ENCODE assay signal across 16 cellular contexts in genomic region chr20:48965189-48965910, GRCh38. TPM values are rescaled to one million over a fixed set of nuclear protein-coding genes. Genes with fewer than 3 reads are reported as not detected.
DNase-seq lines count a peak whose midpoint lies in the region; TF ChIP-seq lines count a peak whose summit lies in the region.
"Had no signal": no experiment of that assay in that cellular context is flagged by ENCODE, and none has a peak within 500 bp of the region (broad histone marks: within the 10 kb centered on the region; RNA-seq: fewer than 3 reads in every experiment).

No MANE protein-coding gene starts in this region.

- no peaks in the 10 kb centered on the region for H3K27me3 ChIP-seq in endodermal cell (ENCODE audit: control insufficient read depth, insufficient read depth, low read length, poor library complexity, severe bottlenecking)
- H3K27me3 ChIP-seq: gastrocnemius medialis, tibial artery had no signal

- TF ChIP-seq CTCF in endodermal cell (conservative IDR thresholded peaks at IDR 0.05) (no peak), mesothelial cell of epicardium (IDR thresholded peaks at IDR 0.05; ENCODE audit: unreplicated experiment) (no peak), GM10266 (IDR thresholded peaks at IDR 0.05; ENCODE audit: control insufficient read depth, insufficient read depth, low read depth, missing control alignments) (no peak)

- no peaks in the 10 kb centered on the region for H3K27me3 Mint-ChIP-seq in endodermal cell (ENCODE audit: insufficient read depth)
- no peaks in the 10 kb centered on the region for H3K27me3 Mint-ChIP-seq in mesothelial cell of epicardium (ENCODE audit: low read depth)
- H3K27me3 Mint-ChIP-seq: activated CD8-positive, alpha-beta T cell treated with anti-CD3 and anti-CD28 coated beads for 36 hours; CD8-positive, alpha-beta memory T cell had no signal

- no peak overlapping the region for H3K27ac ChIP-seq in endodermal cell (ENCODE audit: low read depth, low read length)
- H3K27ac ChIP-seq: gastrocnemius medialis, tibial artery had no signal

- WGBS in endodermal cell (ENCODE audit: insufficient coverage in 1 of 2, insufficient read length in 1 of 2), 2 experiments: 90 to 93% methylated on average over 2 to 3 of the region's 3 CpGs

- no peaks in the 10 kb centered on the region for H3K9me3 ChIP-seq in endodermal cell (ENCODE audit: control insufficient read depth, low read length)
- H3K9me3 ChIP-seq: gastrocnemius medialis, tibial artery had no signal

- H3K4me3 ChIP-seq in endodermal cell (ENCODE audit: low read length): no peak overlapping the region
- H3K4me3 ChIP-seq: gastrocnemius medialis, tibial artery had no signal

- H3K4me3 Mint-ChIP-seq in endodermal cell (no peak overlapping the region), mesothelial cell of epicardium (no peak overlapping the region)
- H3K4me3 Mint-ChIP-seq: activated CD8-positive, alpha-beta T cell treated with anti-CD3 and anti-CD28 coated beads for 36 hours; CD8-positive, alpha-beta memory T cell; nephron had no signal

- H3K4me1 ChIP-seq in endodermal cell (ENCODE audit: control insufficient read depth, insufficient read depth, low read length): no peaks in the 10 kb centered on the region
- H3K4me1 ChIP-seq: gastrocnemius medialis, tibial artery had no signal

- peaks cover 72% of the 10 kb centered on the region for H3K36me3 ChIP-seq in endodermal cell (ENCODE audit: control insufficient read depth, insufficient read depth, low read length)

- H3K27ac Mint-ChIP-seq in endodermal cell: peak overlapping the region; percentile 10
- peak overlapping the region; percentile 93 for H3K27ac Mint-ChIP-seq in mesothelial cell of epicardium
- H3K27ac Mint-ChIP-seq: activated CD8-positive, alpha-beta T cell treated with anti-CD3 and anti-CD28 coated beads for 36 hours; nephron had no signal

- DNase-seq in EH (ENCODE audit: low read depth): peak; percentile 64
- peak; percentile 12 for DNase-seq in NCI-H146 (lab: John Stamatoyannopoulos, UW)
- no peak for DNase-seq in endodermal cell
- no peak for DNase-seq in mesothelial cell of epicardium (ENCODE audit: low spot score in 2 of 2, unreplicated experiment in 2 of 2)
- no peak for DNase-seq in GM10266 (ENCODE audit: extremely low spot score)
- no peak for DNase-seq in NCI-H1048 (lab: John Stamatoyannopoulos, UW)
- no peak for DNase-seq in NCI-H748 (lab: John Stamatoyannopoulos, UW; ENCODE audit: unreplicated experiment)
- DNase-seq: activated CD8-positive, alpha-beta T cell treated with anti-CD3 and anti-CD28 coated beads for 36 hours; aorta; CD8-positive, alpha-beta memory T cell; gastrocnemius medialis; NCI-H2107; NCI-H82; stimulated activated CD4-positive, alpha-beta T cell treated with anti-CD3 and anti-CD28 coated beads, Interleukin-1b, Interleukin-23, amount 100 ng/mL, for 48 hours; tibial artery had no signal

- H3K9me3 Mint-ChIP-seq in endodermal cell (no peaks in the 10 kb centered on the region), mesothelial cell of epicardium (no peaks in the 10 kb centered on the region)
- H3K9me3 Mint-ChIP-seq: activated CD8-positive, alpha-beta T cell treated with anti-CD3 and anti-CD28 coated beads for 36 hours; CD8-positive, alpha-beta memory T cell; nephron had no signal

- no peaks in the 10 kb centered on the region for H3K4me1 Mint-ChIP-seq in endodermal cell
- peaks cover 10% of the 10 kb centered on the region for H3K4me1 Mint-ChIP-seq in mesothelial cell of epicardium
- H3K4me1 Mint-ChIP-seq: CD8-positive, alpha-beta memory T cell; nephron had no signal

- H3K36me3 Mint-ChIP-seq in endodermal cell (ENCODE audit: low read depth) (peaks cover 62% of the 10 kb centered on the region), mesothelial cell of epicardium (peaks cover 25% of the 10 kb centered on the region)

- H3K9ac ChIP-seq in endodermal cell (ENCODE audit: extremely low read depth, low read length, poor library complexity, severe bottlenecking): no peak overlapping the region

RNA-seq across cellular contexts. Expression of gene ARFGEF2, which starts 43.8 kb away (rescaled TPM):
- 10 to 100 TPM; 23.6 to 29.4 TPM for total RNA-seq in endodermal cell
- 10.4 TPM for polyA plus RNA-seq in endodermal cell (2013, experiment 1 of 2)
- polyA plus RNA-seq in endodermal cell (2013, experiment 2 of 2): 11.6 TPM
- 23.6 to 24.7 TPM (median 23.8 TPM) in 3 replicates for total RNA-seq in mesothelial cell of epicardium

Comparison
In these comparisons a context has a peak if more than half of its experiments do, and no peak if none do; other contexts are left out.
1. DNase-seq: peak in EH (single experiment) and NCI-H146 (single experiment); none in endodermal cell (single experiment), mesothelial cell of epicardium (0 of 2), GM10266 (single experiment), NCI-H1048 (single experiment) and NCI-H748 (single experiment).